ENCODE assay signal across 1 cellular context in genomic region chr3:146148468-146148931, GRCh38.
TF ChIP-seq lines count a peak whose summit lies in the region.

No MANE protein-coding gene starts in this region.

TF ChIP-seq in endothelial cell of umbilical vein, 7 proteins besides CTCF, POLR2A, EP300 and RAD21 (continued from another document):
- TF ChIP-seq EZH2 (IDR thresholded peaks at IDR 0.05; ENCODE audit: borderline replicate concordance, low read depth, low read length, severe bottlenecking) (no peak), JUN (IDR thresholded peaks at IDR 0.05; ENCODE audit: borderline replicate concordance, insufficient read depth, insufficient read length, low read depth) (no peak), GATA2 (IDR thresholded peaks at IDR 0.05; ENCODE audit: insufficient read depth, insufficient read length, low read depth, low read length) (no peak), MYC (IDR thresholded peaks at IDR 0.05; ENCODE audit: low read depth, low read length) (no peak)
